ENCODE assay signal across 2 cellular contexts in genomic region chrX:156023002-156023401, GRCh38. TPM values are rescaled to one million over a fixed set of nuclear protein-coding genes. Genes with fewer than 3 reads are reported as not detected.
"Had no signal": no experiment of that assay in that cellular context is flagged by ENCODE, and none has a peak within 500 bp of the region (broad histone marks: within the 10 kb centered on the region; RNA-seq: fewer than 3 reads in every experiment).

No MANE protein-coding gene starts in this region.

RNA-seq across cellular contexts. Expression of gene IL9R, which starts 25.5 kb away (rescaled TPM):
- total RNA-seq: LHCN-M2, M059J had no signal
